ENCODE assay signal across 17 cellular contexts in the genomic region with DNA sequence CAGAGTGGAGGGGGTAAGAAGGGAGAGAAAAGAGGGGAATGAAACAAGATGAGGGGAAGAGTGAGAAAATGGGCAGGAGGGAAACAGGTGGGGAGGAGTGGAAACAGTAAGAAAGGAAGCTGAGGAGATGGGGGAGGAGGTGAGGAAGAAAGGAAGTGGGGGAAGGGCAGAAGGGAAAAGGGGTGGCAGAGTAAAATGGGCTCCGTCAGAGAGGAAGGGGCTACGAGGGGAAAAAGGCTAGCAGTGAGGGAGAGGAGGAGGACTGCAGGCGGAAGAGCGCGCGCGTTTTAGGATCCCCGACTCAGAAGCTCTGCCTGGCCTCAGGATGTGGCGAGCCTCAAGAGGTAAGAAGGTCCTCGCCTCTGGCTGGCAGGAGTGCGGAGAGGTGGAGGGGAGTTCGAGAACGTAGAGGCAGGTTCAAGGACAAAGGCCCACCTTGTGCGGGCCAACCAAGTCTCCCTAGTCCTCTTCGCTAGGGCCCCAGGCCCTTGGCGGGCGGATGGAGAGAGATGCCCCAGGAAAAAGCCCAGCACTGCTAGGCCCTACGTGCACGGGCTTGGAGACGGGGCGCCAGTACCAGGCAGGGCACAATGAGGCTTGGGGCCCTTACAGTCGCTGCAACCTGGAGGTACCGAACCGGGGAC. TPM values are rescaled to one million over a fixed set of nuclear protein-coding genes. Genes with fewer than 3 reads are reported as not detected.
"Had no signal": no experiment of that assay in that cellular context is flagged by ENCODE, and none has a peak within 500 bp of the region (broad histone marks: within the 10 kb centered on the region; RNA-seq: fewer than 3 reads in every experiment).

No MANE protein-coding gene starts in this region.

- DNase-seq: activated CD4-positive, alpha-beta memory T cell treated with anti-CD3 and anti-CD28 coated beads for 36 hours; activated CD4-positive, alpha-beta T cell treated with anti-CD3 and anti-CD28 coated beads for 1 hour; activated gamma-delta T cell treated with Interleukin-2 at 50 U/mL for 16 hours; activated naive CD8-positive, alpha-beta T cell treated with anti-CD3 and anti-CD28 coated beads for 36 hours; activated T-cell treated with anti-CD3 and anti-CD28 coated beads, Interleukin-2, amount 50 U/mL, for 48 hours; cerebellar nuclear complex; glutamatergic neuron; left colon; substantia nigra had no signal

- H3K4me3 ChIP-seq: esophagus muscularis mucosa had no signal

- H3K27ac Mint-ChIP-seq: activated CD4-positive, alpha-beta memory T cell treated with anti-CD3 and anti-CD28 coated beads for 36 hours; activated naive CD8-positive, alpha-beta T cell treated with anti-CD3 and anti-CD28 coated beads for 36 hours had no signal

- H3K9me3 ChIP-seq: esophagus muscularis mucosa, pancreas had no signal

- H3K4me3 Mint-ChIP-seq: activated CD4-positive, alpha-beta memory T cell treated with anti-CD3 and anti-CD28 coated beads for 36 hours; activated naive CD8-positive, alpha-beta T cell treated with anti-CD3 and anti-CD28 coated beads for 36 hours; neural crest cell had no signal

- ATAC-seq: left colon had no signal

- H3K27ac ChIP-seq: esophagus muscularis mucosa had no signal

- H3K9me3 Mint-ChIP-seq: activated CD4-positive, alpha-beta memory T cell treated with anti-CD3 and anti-CD28 coated beads for 36 hours; neural crest cell; type B pancreatic cell had no signal

- H3K36me3 ChIP-seq: esophagus muscularis mucosa, pancreas had no signal

- H3K36me3 Mint-ChIP-seq: activated CD4-positive, alpha-beta memory T cell treated with anti-CD3 and anti-CD28 coated beads for 36 hours had no signal

RNA-seq across cellular contexts. Expression of a gene that starts 5.8 kb away (rescaled TPM):
- total RNA-seq: activated CD4-positive, alpha-beta memory T cell treated with anti-CD3 and anti-CD28 coated beads for 36 hours; activated naive CD8-positive, alpha-beta T cell treated with anti-CD3 and anti-CD28 coated beads for 36 hours; dermis microvascular lymphatic vessel endothelial cell; fibroblast of villous mesenchyme; lung microvascular endothelial cell; neural crest cell; renal cortical epithelial cell had no signal
